In the genomic region with DNA sequence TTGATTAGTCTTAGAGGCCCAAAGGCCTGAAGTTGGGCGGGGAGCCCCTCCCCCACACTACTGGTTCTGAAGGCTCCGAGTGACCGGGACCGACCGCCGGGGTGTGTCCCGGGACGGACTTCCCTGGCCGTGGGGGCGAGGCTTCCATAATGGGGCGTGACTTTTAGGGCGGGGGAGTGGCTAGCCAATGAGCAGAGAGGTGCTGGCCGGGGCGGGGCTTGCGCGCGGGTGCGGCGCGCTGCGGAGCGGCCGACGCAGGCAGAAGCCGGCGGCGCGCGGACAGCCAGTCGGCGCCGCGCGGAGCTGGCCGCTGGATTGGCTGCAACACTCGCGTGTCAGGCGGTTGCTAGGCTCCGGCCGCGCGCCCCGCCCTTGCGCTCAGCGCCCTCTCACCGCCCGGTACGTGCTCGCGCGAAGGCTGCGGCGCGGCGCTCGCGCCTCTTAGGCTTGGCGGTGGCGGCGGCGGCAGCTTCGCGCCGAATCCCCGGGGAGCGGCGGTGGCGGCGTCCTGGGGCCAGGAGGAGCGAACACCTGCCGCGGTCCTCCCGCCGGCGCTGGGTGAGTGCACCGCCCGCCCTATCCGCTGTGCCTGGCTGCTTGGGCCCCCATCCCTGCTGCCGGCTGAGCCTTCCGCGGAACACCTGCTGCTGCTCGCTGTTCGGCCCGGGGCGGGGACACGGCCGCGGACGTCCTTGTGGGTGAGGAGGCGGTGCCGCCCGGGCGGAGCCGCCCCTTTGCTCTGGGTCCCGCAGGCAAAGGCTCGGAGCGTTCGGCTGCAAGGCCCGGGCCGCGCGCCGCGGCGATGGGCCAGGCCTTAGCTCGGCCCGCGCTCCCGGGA, we compare ENCODE assay signal across 8 cellular contexts. TPM values are rescaled to one million over a fixed set of nuclear protein-coding genes. Genes with fewer than 3 reads are reported as not detected.
DNase-seq lines count a peak whose midpoint lies in the region; ATAC-seq, FAIRE-seq and TF ChIP-seq lines count a peak whose summit lies in the region.

A gene (plus strand): TSS at position 392 of the 838 bp plus-strand sequence. CDS start 40,268 bp downstream, outside the sequence.

- H3K4me2 ChIP-seq in Karpas-422 (ENCODE audit: low read depth, low read length, poor library complexity, severe bottlenecking): peak within 1 kb of the TSS; percentile 98

- peak within 1 kb of the TSS; percentile 93 to 99 for H3K4me3 Mint-ChIP-seq in activated T-cell treated with anti-CD3 and anti-CD28 coated beads, Interleukin-2, amount 50 U/mL, for 72 hours

- H3K4me3 ChIP-seq in Karpas-422 (ENCODE audit: low read length): peak within 1 kb of the TSS; percentile 97
- H3K4me3 ChIP-seq in esophagus muscularis mucosa: peak within 1 kb of the TSS; percentile 85 to 91 (median 88)

- peak within 1 kb of the TSS; percentile 96 for H3K27ac Mint-ChIP-seq in activated T-cell treated with anti-CD3 and anti-CD28 coated beads, Interleukin-2, amount 50 U/mL, for 72 hours

- no peaks in the 10 kb centered on the region for H3K27me3 Mint-ChIP-seq in activated T-cell treated with anti-CD3 and anti-CD28 coated beads, Interleukin-2, amount 50 U/mL, for 72 hours (ENCODE audit: low read depth)

- peak within 1 kb of the TSS; percentile 89 for H3K9ac ChIP-seq in Karpas-422 (ENCODE audit: low read length)

- H4K20me1 ChIP-seq in Karpas-422 (ENCODE audit: insufficient read depth, low read depth, low read length): no peaks in the 10 kb centered on the region

- peak; percentile 65 for DNase-seq in DMS79 treated with DMSO at 0.1 percent for 48 hours (lab: John Stamatoyannopoulos, UW)
- DNase-seq in Karpas-422: peak; percentile 98
- peak; percentile 86 for DNase-seq in RCC 7860 (ENCODE audit: low spot score)
- DNase-seq in activated T-cell treated with anti-CD3 and anti-CD28 coated beads, Interleukin-2, amount 50 U/mL, for 72 hours: peak; percentile 97 to 99
- peak; percentile 99 for DNase-seq in esophagus muscularis mucosa (ENCODE audit: extremely low spot score)
- DNase-seq in myocyte (ENCODE audit: low read depth): peak; percentile 97
- peak; percentile 86 to 93 for DNase-seq in stimulated activated CD8-positive, alpha-beta memory T cell treated with anti-CD3 and anti-CD28 coated beads, Interleukin-7, amount 100 ng/mL, for 4 hours (ENCODE audit: low read depth in 2 of 2)

- peak within 1 kb of the TSS; percentile 80 for H3K27ac ChIP-seq in Karpas-422 (ENCODE audit: low read length)
- peak within 1 kb of the TSS; percentile 96 to 100 (median 98) for H3K27ac ChIP-seq in esophagus muscularis mucosa (replicated peaks in 1 of 4)

- H3K4me1 Mint-ChIP-seq in activated T-cell treated with anti-CD3 and anti-CD28 coated beads, Interleukin-2, amount 50 U/mL, for 72 hours (ENCODE audit: low read depth): peaks cover 26% of the 10 kb centered on the region

- H2AFZ ChIP-seq in Karpas-422 (ENCODE audit: low read length): peak within 1 kb of the TSS; percentile 99

- H3K9me3 Mint-ChIP-seq in activated T-cell treated with anti-CD3 and anti-CD28 coated beads, Interleukin-2, amount 50 U/mL, for 72 hours: no peaks in the 10 kb centered on the region

- H3K27me3 ChIP-seq in Karpas-422 (ENCODE audit: low read length) (no peaks in the 10 kb centered on the region), esophagus muscularis mucosa (no peaks in the 10 kb centered on the region)

- no peak for TF ChIP-seq CTCF in esophagus muscularis mucosa (IDR thresholded peaks at IDR 0.05)

- intact Hi-C loops in esophagus muscularis mucosa (cut with DNase I): no loop called here

- no peaks in the 10 kb centered on the region for H3K9me2 ChIP-seq in Karpas-422 (replicated peaks; ENCODE audit: insufficient read depth, low read length)

- H3K36me3 ChIP-seq in Karpas-422 (ENCODE audit: insufficient read depth, low read length) (0 out of 2 replicates have a peak, but pooled peaks cover 3% of the 10 kb centered on the region), esophagus muscularis mucosa (peaks cover 0 to 10% (median 1%) of the 10 kb centered on the region in 4 donors)

- H3K79me2 ChIP-seq in Karpas-422 (ENCODE audit: low read length): peaks cover 32% of the 10 kb centered on the region

- TF ChIP-seq EP300 in esophagus muscularis mucosa (IDR thresholded peaks at IDR 0.05): no peak

- H3K4me1 ChIP-seq in Karpas-422 (ENCODE audit: low read length) (peaks cover 23% of the 10 kb centered on the region), esophagus muscularis mucosa (peaks cover 38 to 60% (median 44%) of the 10 kb centered on the region in 4 donors)

- no peaks in the 10 kb centered on the region for H3K9me3 ChIP-seq in Karpas-422 (ENCODE audit: low read length)
- no peaks in the 10 kb centered on the region for H3K9me3 ChIP-seq in esophagus muscularis mucosa

- 0% methylated on average over 6 of the region's 109 CpGs for WGBS in esophagus muscularis mucosa

- peaks cover 1 to 2% of the 10 kb centered on the region in 2 donors for H3K36me3 Mint-ChIP-seq in activated T-cell treated with anti-CD3 and anti-CD28 coated beads, Interleukin-2, amount 50 U/mL, for 72 hours (ENCODE audit: insufficient read depth in 2 of 2)

- no peak for FAIRE-seq in RCC 7860 (lab: Jason Lieb, UNC)

- peak; percentile 89 for TF ChIP-seq POLR2A in esophagus muscularis mucosa (IDR thresholded peaks at IDR 0.05; ENCODE audit: low read depth)

- ATAC-seq in GM21825 (IDR thresholded peaks at IDR 0.05; ENCODE audit: unreplicated experiment): peak; percentile 81
- ATAC-seq in activated T-cell treated with anti-CD3 and anti-CD28 coated beads, Interleukin-2, amount 50 U/mL, for 72 hours (replicated peaks in 1 of 2): peak; percentile 93

RNA-seq across cellular contexts. Expression of the gene that starts here (rescaled TPM):
- 11.3 and 19.1 TPM in 2 replicates for total RNA-seq in Karpas-422 (2014; rRNA removed; shearing (Covaris generic); ENCODE audit: low replicate concordance)
- 10 to 100 TPM in 1 of 2 donors, 1 to 10 TPM in 1; 9.1 to 10.3 TPM for total RNA-seq in activated T-cell treated with anti-CD3 and anti-CD28 coated beads, Interleukin-2, amount 50 U/mL, for 72 hours
- 100 to 1,000 TPM in 3 of 4 donors, 10 to 100 TPM in 1; 89.3 to 190 (median 135) TPM for total RNA-seq in esophagus muscularis mucosa
- 276 and 362 TPM in 2 replicates for total RNA-seq in myocyte
- polyA plus RNA-seq in myocyte (2012): 86.1 TPM

Comparison
In these comparisons a context has a peak if more than half of its experiments do, and no peak if none do; other contexts are left out.
1. Peak in every context shown above with its lines: DNase-seq, ATAC-seq, H3K4me3 ChIP-seq and H3K27ac ChIP-seq.